In the genomic region with DNA sequence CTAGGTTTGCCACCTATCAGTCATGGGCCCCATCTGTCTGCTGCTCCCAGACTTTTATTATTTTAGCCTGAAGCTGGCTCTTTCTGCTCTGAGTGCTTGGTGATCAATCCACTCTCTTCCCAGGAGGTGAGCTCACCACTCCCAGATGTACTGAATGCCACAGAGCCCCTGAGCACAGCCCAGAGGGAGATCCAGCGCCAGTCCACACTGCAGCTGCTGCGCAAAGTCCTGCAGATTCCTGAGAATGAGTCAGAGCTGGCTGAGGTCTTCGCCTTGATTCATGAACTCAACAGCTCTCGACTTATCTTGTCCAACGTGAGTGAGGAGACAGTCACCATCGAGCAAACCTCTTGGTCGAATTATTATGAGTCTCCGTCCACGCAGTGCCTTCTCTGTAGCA, we compare ENCODE assay signal across 11 cellular contexts. TPM values are rescaled to one million over a fixed set of nuclear protein-coding genes. Genes with fewer than 3 reads are reported as not detected.
DNase-seq lines count a peak whose midpoint lies in the region; ATAC-seq, FAIRE-seq and TF ChIP-seq lines count a peak whose summit lies in the region.
"Had no signal": no experiment of that assay in that cellular context is flagged by ENCODE, and none has a peak within 500 bp of the region (broad histone marks: within the 10 kb centered on the region; RNA-seq: fewer than 3 reads in every experiment).

No MANE protein-coding gene starts in this region.

- H3K9me3 ChIP-seq in K562 (replicated peaks; ENCODE audit: control insufficient read depth, insufficient read depth, low read depth, low read length) (no peaks in the 10 kb centered on the region), aorta (ENCODE audit: control insufficient read depth, low read length) (no peaks in the 10 kb centered on the region)
- H3K9me3 ChIP-seq: prostate gland had no signal

- BruUV-seq in K562 (replicated peaks; lab: Mats Ljungman, UMichigan), result no TSS peak

- CTCF ChIA-PET in K562 (lab: Yijun Ruan, JAX; ENCODE audit: low intra/inter-chr PET ratio), result no interaction called here

- ATAC-seq in K562 (no peak), aorta (ENCODE audit: low FRiP score) (peak; percentile 75), GM21786 (IDR thresholded peaks at IDR 0.05; ENCODE audit: unreplicated experiment) (no peak)

- peak; percentile 40 for FAIRE-seq in K562 (lab: Jason Lieb, UNC)

- H3K4me2 ChIP-seq in K562 (ENCODE audit: insufficient read depth, low read length), result no peak overlapping the region

- H3K4me3 ChIP-seq in K562, result no peak overlapping the region
- no peak overlapping the region for H3K4me3 ChIP-seq in aorta (ENCODE audit: low read length in 2 of 2)
- H3K4me3 ChIP-seq: prostate gland had no signal

- POLR2A ChIA-PET in K562 (lab: Yijun Ruan, JAX), result interaction anchor here (0.9 kb wide), 1 partner anchor 20 kb away, joined by 4 read pairs; no protein-coding TSS in a partner anchor

- no peak for TF ChIP-seq RAD21 in K562 (CRISPR knock-in tag; conservative IDR thresholded peaks at IDR 0.05 in 1 of 2, IDR thresholded peaks at IDR 0.05 in 1 of 2)

- H3K27ac ChIP-seq in K562 (ENCODE audit: extremely low read depth, low read depth, low read length), result no peak overlapping the region
- H3K27ac ChIP-seq in aorta (ENCODE audit: low read depth in 1 of 2, low read length in 2 of 2), result no peak overlapping the region

- no peaks in the 10 kb centered on the region for H3K4me1 ChIP-seq in K562 (replicated peaks in 1 of 2; ENCODE audit: control insufficient read depth in 2 of 2, insufficient read depth in 2 of 2, low read length in 2 of 2)
- no peaks in the 10 kb centered on the region for H3K4me1 ChIP-seq in aorta (ENCODE audit: control insufficient read depth in 1 of 2, insufficient read depth in 2 of 2, low read length in 2 of 2)

- no peaks in the 10 kb centered on the region for H3K9me1 ChIP-seq in K562 (ENCODE audit: control insufficient read depth, insufficient read depth, low read length)

- H4K20me1 ChIP-seq in K562 (replicated peaks; ENCODE audit: control insufficient read depth, insufficient read depth, low read length), result no peaks in the 10 kb centered on the region

- TF ChIP-seq CTCF in K562 (IDR thresholded peaks at IDR 0.05 in 2 of 3, conservative IDR thresholded peaks at IDR 0.05 in 1 of 3; ENCODE audit: insufficient read depth in 2 of 3, low read depth in 1 of 3, low read length in 3 of 3), result no peak

- no peak for TF ChIP-seq EP300 in K562 (IDR thresholded peaks at IDR 0.05; ENCODE audit: low read length)

- no peaks in the 10 kb centered on the region for H3K79me2 ChIP-seq in K562 (ENCODE audit: control insufficient read depth, insufficient read depth, low read length)

- no peaks in the 10 kb centered on the region for H3K27me3 ChIP-seq in K562 (ENCODE audit: control insufficient read depth in 2 of 2, insufficient read depth in 2 of 2, low read length in 2 of 2)
- H3K27me3 ChIP-seq in aorta (ENCODE audit: control insufficient read depth in 1 of 2, insufficient read depth in 2 of 2, low read length in 1 of 2), result no peaks in the 10 kb centered on the region

- DNase-seq in HS-27A (ENCODE audit: low read depth) (peak; percentile 73), K562 (ENCODE audit: extremely low read depth in 1 of 4, low spot score in 3 of 4) (no peak), iris pigment epithelial cell (ENCODE audit: low read depth) (peak; percentile 99), aorta (no peak), NCI-H1092 treated with DMSO at 0.1 percent for 48 hours (lab: John Stamatoyannopoulos, UW) (no peak)
- no peak for DNase-seq in activated CD8-positive, alpha-beta memory T cell treated with anti-CD3 and anti-CD28 coated beads, Interleukin-2, amount 50 U/mL, for 48 hours
- DNase-seq: activated T-cell treated with anti-CD3 and anti-CD28 coated beads, Interleukin-2, amount 50 U/mL, for 1 hour; NCI-H774 had no signal

- H3K36me3 ChIP-seq in K562 (ENCODE audit: control insufficient read depth, insufficient read depth, low read length), result peaks cover 98% of the 10 kb centered on the region
- peaks cover 15 to 25% of the 10 kb centered on the region in 2 donors for H3K36me3 ChIP-seq in aorta (ENCODE audit: control insufficient read depth in 1 of 2, insufficient read depth in 2 of 2, low read length in 1 of 2)

- intact Hi-C loops in K562 (cut with micrococcal nuclease), result no loop called here
- intact Hi-C loops in aorta (cut with DNase I), result no loop called here

- WGBS in K562 (ENCODE audit: insufficient coverage, low coverage, missing lambda C conversion rate), result 84% methylated on average over 9 of the region's 9 CpGs
- 70 to 80% methylated on average over 9 of the region's 9 CpGs for WGBS in aorta, 2 donors

- in situ Hi-C loops in K562 (cut with MboI), result no loop called here

- no peak overlapping the region for H3K9ac ChIP-seq in K562 (ENCODE audit: insufficient read depth in 1 of 2, low read depth in 2 of 2, low read length in 2 of 2)

- TF ChIP-seq POLR2A in K562 (conservative IDR thresholded peaks at IDR 0.05), result no peak

- H2AFZ ChIP-seq in K562 (ENCODE audit: low read depth, low read length), result no peak overlapping the region

TF ChIP-seq in K562, 482 proteins besides CTCF, POLR2A, EP300 and RAD21:
- TF ChIP-seq KLF1 (tag; IDR thresholded peaks at IDR 0.05) (no peak), FOSL1 (tag; conservative IDR thresholded peaks at IDR 0.05) (peak; percentile 67)
TF ChIP-seq in K562: peak in this region for 1.

RNA-seq across cellular contexts. Expression of a gene that starts 36.0 kb away (rescaled TPM):
- total RNA-seq in K562 (2011; cell fraction: chromatin; rRNA removed; ENCODE audit: low replicate concordance), result 126 and 156 TPM in 2 replicates
- total RNA-seq in K562 (2011; cell fraction: nucleolus; rRNA removed), result 104 and 109 TPM in 2 replicates
- total RNA-seq in K562 (2011; cell fraction: nucleoplasm; rRNA removed), result 92.4 and 96.9 TPM in 2 replicates
- 32.1 and 44.2 TPM in 2 replicates for total RNA-seq in K562 (2014; rRNA removed)
- 32.2 and 34.3 TPM in 2 replicates for total RNA-seq in K562 (2014; rRNA removed; fragmentation: Illumina TruSeq; extraction: Trizol)
- 32.2 and 34.7 TPM in 2 replicates for total RNA-seq in K562 (2015; rRNA removed; fragmentation: Illumina TruSeq; extraction: Trizol)
- 44.1 and 44.3 TPM in 2 replicates for total RNA-seq in K562 (2021)
- polyA plus RNA-seq in K562 (2011; rRNA removed), result 44.0 and 47.5 TPM in 2 replicates
- polyA plus RNA-seq in K562 (2011; cell fraction: cytosol; rRNA removed), result 37.8 and 42.6 TPM in 2 replicates
- polyA plus RNA-seq in K562 (2011; cell fraction: nucleus; rRNA removed), result 119 and 131 TPM in 2 replicates
- polyA plus RNA-seq in K562 (2012), result 26.6 and 30.2 TPM in 2 replicates
- 40.0 and 41.0 TPM in 2 replicates for polyA plus RNA-seq in K562 (2014; fragmentation: Illumina TruSeq; extraction: Trizol)
- polyA plus RNA-seq in K562 (2014; fragmentation: Nextera tagmentation; extraction: Ambion mirVana), result 1 to 10 TPM; 1.8 to 2.1 TPM
- polyA plus RNA-seq in K562 (2014; rRNA removed), result 31.7 and 31.9 TPM in 2 replicates
- 61.8 and 62.5 TPM in 2 replicates for polyA minus RNA-seq in K562 (2011; rRNA and poly(A)+ RNA removed)
- 33.1 and 34.0 TPM in 2 replicates for polyA minus RNA-seq in K562 (2011; cell fraction: cytosol; rRNA and poly(A)+ RNA removed)
- polyA minus RNA-seq in K562 (2011; cell fraction: nucleus; rRNA and poly(A)+ RNA removed), result 49.3 and 58.9 TPM in 2 replicates
- total RNA-seq in aorta, result 10 to 100 TPM; 27.6 to 31.0 TPM
- polyA plus RNA-seq in aorta, result 10 to 100 TPM in 1 of 2 donors, 1 to 10 TPM in 1; 2.3 to 16.3 TPM

RNA-seq across cellular contexts. Expression of a gene that starts 36.1 kb away (rescaled TPM):
- 8.2 and 12.4 TPM in 2 replicates for total RNA-seq in K562 (2011; cell fraction: chromatin; rRNA removed; ENCODE audit: low replicate concordance)
- total RNA-seq in K562 (2011; cell fraction: nucleolus; rRNA removed), result 5.2 and 6.6 TPM in 2 replicates
- total RNA-seq in K562 (2011; cell fraction: nucleoplasm; rRNA removed), result 12.1 and 13.1 TPM in 2 replicates
- total RNA-seq in K562 (2014; rRNA removed) (3.9 and 5.2 TPM in 2 replicates), K562 (2014; rRNA removed; fragmentation: Illumina TruSeq; extraction: Trizol) (3.9 and 4.3 TPM in 2 replicates), K562 (2015; rRNA removed; fragmentation: Illumina TruSeq; extraction: Trizol) (3.8 and 4.3 TPM in 2 replicates), K562 (2021) (4.3 and 4.4 TPM in 2 replicates), aorta (1 to 10 TPM; 3.8 to 4.2 TPM)
- polyA plus RNA-seq in K562 (2011; rRNA removed) (4.9 and 5.1 TPM in 2 replicates), K562 (2014; fragmentation: Illumina TruSeq; extraction: Trizol) (6.3 and 7.0 TPM in 2 replicates), K562 (2014; fragmentation: Nextera tagmentation; extraction: Ambion mirVana) (1 to 10 TPM; 1.8 to 2.3 TPM), K562 (2014; rRNA removed) (3.1 and 4.0 TPM in 2 replicates), aorta (1 to 10 TPM; 2.1 to 3.7 TPM)
- polyA plus RNA-seq in K562 (2011; cell fraction: cytosol; rRNA removed), result 5.7 TPM in 2 replicates
- 14.9 and 16.9 TPM in 2 replicates for polyA plus RNA-seq in K562 (2011; cell fraction: nucleus; rRNA removed)
- polyA plus RNA-seq in K562 (2012), result 4.9 and 5.4 TPM in 2 replicates
- polyA minus RNA-seq in K562 (2011; rRNA and poly(A)+ RNA removed), result 9.4 and 9.9 TPM in 2 replicates
- 1.0 and 2.7 TPM in 2 replicates for polyA minus RNA-seq in K562 (2011; cell fraction: cytosol; rRNA and poly(A)+ RNA removed)
- polyA minus RNA-seq in K562 (2011; cell fraction: nucleus; rRNA and poly(A)+ RNA removed), result 4.8 and 8.7 TPM in 2 replicates

RNA-seq across cellular contexts. Expression of a gene that starts 49.8 kb away (rescaled TPM):
- total RNA-seq in K562 (2011; cell fraction: chromatin; rRNA removed; ENCODE audit: low replicate concordance), result not detected in 2 replicates
- not detected in 2 replicates for total RNA-seq in K562 (2011; cell fraction: nucleolus; rRNA removed)
- not detected in 2 replicates for total RNA-seq in K562 (2011; cell fraction: nucleoplasm; rRNA removed)
- total RNA-seq in K562 (2014; rRNA removed) (not detected in 2 replicates), K562 (2014; rRNA removed; fragmentation: Illumina TruSeq; extraction: Trizol) (not detected in 2 replicates), K562 (2015; rRNA removed; fragmentation: Illumina TruSeq; extraction: Trizol) (not detected in 2 replicates), K562 (2021) (0.20 and 0.22 TPM in 2 replicates), aorta (100 to 1,000 TPM in 1 of 2 donors, 10 to 100 TPM in 1; 35.3 to 125 TPM)
- polyA plus RNA-seq in K562 (2011; rRNA removed) (0.03 TPM in 1 of 2 replicates, not detected in the other), K562 (2014; fragmentation: Illumina TruSeq; extraction: Trizol) (not detected in 2 replicates), K562 (2014; fragmentation: Nextera tagmentation; extraction: Ambion mirVana) (not detected), K562 (2014; rRNA removed) (0.64 TPM in 1 of 2 replicates, not detected in the other), aorta (10 to 100 TPM in 1 of 2 donors, 1 to 10 TPM in 1; 3.4 to 15.0 TPM)
- 0.03 TPM in 1 of 2 replicates, not detected in the other for polyA plus RNA-seq in K562 (2011; cell fraction: cytosol; rRNA removed)
- 0.13 TPM in 1 of 2 replicates, not detected in the other for polyA plus RNA-seq in K562 (2011; cell fraction: nucleus; rRNA removed)
- 0.12 TPM in 1 of 2 replicates, not detected in the other for polyA plus RNA-seq in K562 (2012)
- polyA minus RNA-seq in K562 (2011; rRNA and poly(A)+ RNA removed), result 0.39 TPM in 1 of 2 replicates, not detected in the other
- polyA minus RNA-seq in K562 (2011; cell fraction: cytosol; rRNA and poly(A)+ RNA removed), result not detected in 2 replicates
- polyA minus RNA-seq in K562 (2011; cell fraction: nucleus; rRNA and poly(A)+ RNA removed), result not detected in 2 replicates
- total RNA-seq: dermis microvascular lymphatic vessel endothelial cell had no signal

Comparison
In these comparisons a context has a peak if more than half of its experiments do, and no peak if none do; other contexts are left out.
1. DNase-seq: peak in HS-27A (single experiment) and iris pigment epithelial cell (single experiment); none in K562 (0 of 4), aorta (0 of 2), activated CD8-positive, alpha-beta memory T cell treated with anti-CD3 and anti-CD28 coated beads, Interleukin-2, amount 50 U/mL, for 48 hours (single experiment) and NCI-H1092 treated with DMSO at 0.1 percent for 48 hours (single experiment).
2. RNA of a gene that starts 49.8 kb away (total RNA-seq): 35.3 to 125 TPM in aorta; 0.20 to 0.22 TPM in K562; every median in the first group is over 10 times any median in the second.